In genomic region chr7:26143298-26144044, GRCh38 we compare ENCODE assay signal across 19 cellular contexts. TPM values are rescaled to one million over a fixed set of nuclear protein-coding genes. Genes with fewer than 3 reads are reported as not detected.
A peak's percentile ranks its signal among the peaks of the same experiment; 100 is the strongest.
DNase-seq lines count a peak whose midpoint lies in the region; ATAC-seq, FAIRE-seq and TF ChIP-seq lines count a peak whose summit lies in the region.
"Had no signal": no experiment of that assay in that cellular context is flagged by ENCODE, and none has a peak within 500 bp of the region (broad histone marks: within the 10 kb centered on the region; RNA-seq: fewer than 3 reads in every experiment).

No MANE protein-coding gene starts in this region.

- H3K9me3 ChIP-seq in K562 (replicated peaks; ENCODE audit: control insufficient read depth, insufficient read depth, low read depth, low read length): no peaks in the 10 kb centered on the region
- H3K9me3 ChIP-seq in hepatocyte (ENCODE audit: low read depth): no peaks in the 10 kb centered on the region
- no peaks in the 10 kb centered on the region for H3K9me3 ChIP-seq in transverse colon
- H3K9me3 ChIP-seq: lower lobe of right lung, SJSA1 had no signal

- H3K27me3 ChIP-seq in K562 (ENCODE audit: control insufficient read depth in 2 of 2, insufficient read depth in 2 of 2, low read length in 2 of 2) (peaks cover 0 to 6% of the 10 kb centered on the region in 2 experiments; a peak in 2 of 5 replicates), hepatocyte (no peaks in the 10 kb centered on the region), mesendoderm (ENCODE audit: insufficient read depth, low read length, poor library complexity) (no peaks in the 10 kb centered on the region), transverse colon (no peaks in the 10 kb centered on the region)
- H3K27me3 ChIP-seq: SJSA1 had no signal

- no peak overlapping the region for H2AFZ ChIP-seq in K562 (ENCODE audit: low read depth, low read length)
- H2AFZ ChIP-seq in hepatocyte: no peak overlapping the region

- H3K9me1 ChIP-seq in K562 (ENCODE audit: control insufficient read depth, insufficient read depth, low read length): no peaks in the 10 kb centered on the region

- peaks cover 15% of the 10 kb centered on the region for H3K27me3 Mint-ChIP-seq in activated naive CD4-positive, alpha-beta T cell treated with anti-CD3 and anti-CD28 coated beads, Interleukin-2, amount 10 ng/mL, durations not matched to agents 7 days and 5 days

- H3K9me2 ChIP-seq in hepatocyte (replicated peaks; ENCODE audit: insufficient read depth): no peaks in the 10 kb centered on the region

- H3K36me3 Mint-ChIP-seq in activated naive CD4-positive, alpha-beta T cell treated with anti-CD3 and anti-CD28 coated beads, Interleukin-2, amount 10 ng/mL, durations not matched to agents 7 days and 5 days: no peaks in the 10 kb centered on the region
- H3K36me3 Mint-ChIP-seq: CD4-positive, alpha-beta memory T cell; naive thymus-derived CD8-positive, alpha-beta T cell; type B pancreatic cell had no signal

- no peak for TF ChIP-seq RAD21 in K562 (CRISPR knock-in tag; conservative IDR thresholded peaks at IDR 0.05 in 1 of 2, IDR thresholded peaks at IDR 0.05 in 1 of 2)

- H3K36me3 ChIP-seq in K562 (ENCODE audit: control insufficient read depth, insufficient read depth, low read length) (no peaks in the 10 kb centered on the region), hepatocyte (replicated peaks; ENCODE audit: insufficient read depth, low read depth) (no peaks in the 10 kb centered on the region), mesendoderm (ENCODE audit: control insufficient read depth, insufficient read depth, low read length) (no peaks in the 10 kb centered on the region), transverse colon (no peaks in the 10 kb centered on the region)
- H3K36me3 ChIP-seq: lower lobe of right lung, SJSA1 had no signal

- no peak overlapping the region for H3K18ac ChIP-seq in mesendoderm (ENCODE audit: low read length)

- TF ChIP-seq CTCF in K562 (IDR thresholded peaks at IDR 0.05 in 2 of 3, conservative IDR thresholded peaks at IDR 0.05 in 1 of 3; ENCODE audit: insufficient read depth in 2 of 3, low read depth in 1 of 3, low read length in 3 of 3): no peak
- no peak for TF ChIP-seq CTCF in hepatocyte (IDR thresholded peaks at IDR 0.05; ENCODE audit: poor library complexity)
- no peak for TF ChIP-seq CTCF in transverse colon (IDR thresholded peaks at IDR 0.05)

- H3K56ac ChIP-seq in mesendoderm (ENCODE audit: low read length): no peak overlapping the region

- TF ChIP-seq EP300 in K562 (IDR thresholded peaks at IDR 0.05; ENCODE audit: low read length): no peak
- no peak for TF ChIP-seq EP300 in transverse colon (IDR thresholded peaks at IDR 0.05; ENCODE audit: low read depth)

- H3K27ac Mint-ChIP-seq in activated naive CD4-positive, alpha-beta T cell treated with anti-CD3 and anti-CD28 coated beads, Interleukin-2, amount 10 ng/mL, durations not matched to agents 7 days and 5 days: no peak overlapping the region
- H3K27ac Mint-ChIP-seq: activated T-helper 17 cell treated with anti-CD3 and anti-CD28 coated beads, Interleukin-2, amount 50 U/mL, for 72 hours; CD4-positive, alpha-beta memory T cell; naive thymus-derived CD8-positive, alpha-beta T cell; type B pancreatic cell had no signal

- 4% methylated on average over 5 of the region's 5 CpGs for WGBS in K562 (ENCODE audit: insufficient coverage, low coverage, missing lambda C conversion rate)
- WGBS in hepatocyte (ENCODE audit: low lambda C conversion rate, missing lambda C conversion rate): 40% methylated on average over 5 of the region's 5 CpGs
- no CpG with 5 or more reads among the region's 5 CpGs for whole genome bisulfite sequencing in mesendoderm (ENCODE audit: extremely low coverage, insufficient coverage, low lambda C conversion rate)
- WGBS in transverse colon (ENCODE audit: low coverage in 1 of 2), 2 donors: 64 to 89% methylated on average over 1 to 5 of the region's 5 CpGs

- no peak overlapping the region for H3K4me3 Mint-ChIP-seq in activated naive CD4-positive, alpha-beta T cell treated with anti-CD3 and anti-CD28 coated beads, Interleukin-2, amount 10 ng/mL, durations not matched to agents 7 days and 5 days
- H3K4me3 Mint-ChIP-seq: activated T-helper 17 cell treated with anti-CD3 and anti-CD28 coated beads, Interleukin-2, amount 50 U/mL, for 72 hours; CD4-positive, alpha-beta memory T cell; naive thymus-derived CD8-positive, alpha-beta T cell; type B pancreatic cell had no signal

- H3K79me1 ChIP-seq in mesendoderm (ENCODE audit: low read length): no peaks in the 10 kb centered on the region

- H3K4me1 ChIP-seq in K562 (replicated peaks in 1 of 2; ENCODE audit: control insufficient read depth in 2 of 2, insufficient read depth in 2 of 2, low read length in 2 of 2): peaks cover 0 to 3% of the 10 kb centered on the region in 2 experiments; a peak in 1 of 5 replicates
- H3K4me1 ChIP-seq in hepatocyte (ENCODE audit: insufficient read depth): no peaks in the 10 kb centered on the region
- no peaks in the 10 kb centered on the region for H3K4me1 ChIP-seq in mesendoderm (ENCODE audit: control insufficient read depth, low read depth, low read length)
- H3K4me1 ChIP-seq in transverse colon: no peaks in the 10 kb centered on the region

- no peaks in the 10 kb centered on the region for H3K4me1 Mint-ChIP-seq in activated naive CD4-positive, alpha-beta T cell treated with anti-CD3 and anti-CD28 coated beads, Interleukin-2, amount 10 ng/mL, durations not matched to agents 7 days and 5 days
- H3K4me1 Mint-ChIP-seq: activated T-helper 17 cell treated with anti-CD3 and anti-CD28 coated beads, Interleukin-2, amount 50 U/mL, for 72 hours; CD4-positive, alpha-beta memory T cell; naive thymus-derived CD8-positive, alpha-beta T cell had no signal

- DNase-seq in A172 (ENCODE audit: low spot score) (peak; percentile 53), H54 (ENCODE audit: insufficient read length, low spot score) (peak; percentile 38), K562 (ENCODE audit: extremely low read depth in 1 of 4, low spot score in 3 of 4) (no peak), hepatocyte (ENCODE audit: low spot score) (peak; percentile 28), mesendoderm (no peak), transverse colon (no peak), GF-D8 (lab: John Stamatoyannopoulos, UW) (no peak)
- no peak for DNase-seq in activated naive CD4-positive, alpha-beta T cell treated with anti-CD3 and anti-CD28 coated beads, Interleukin-2, amount 10 ng/mL, durations not matched to agents 7 days and 5 days
- DNase-seq: CD4-positive, alpha-beta memory T cell; lower lobe of right lung; naive thymus-derived CD8-positive, alpha-beta T cell; NCI-H1930; NCI-H446 treated with DMSO at 0.1 percent for 48 hours; stimulated activated naive CD8-positive, alpha-beta T cell treated with anti-CD3 and anti-CD28 coated beads, Interleukin-15, Interleukin-2, amounts not matched to agents 100 U/mL and 50 U/mL, for 24 hours; T-helper 9 cell had no signal

- no peak overlapping the region for H3K4ac ChIP-seq in mesendoderm (ENCODE audit: low read depth, low read length)

- H4K5ac ChIP-seq in mesendoderm (ENCODE audit: low read length): no peak overlapping the region

- no peak overlapping the region for H3K4me2 ChIP-seq in K562 (ENCODE audit: insufficient read depth, low read length)
- H3K4me2 ChIP-seq in hepatocyte: peak overlapping the region; percentile 22
- H3K4me2 ChIP-seq in mesendoderm (ENCODE audit: low read length): no peak overlapping the region

- TF ChIP-seq POLR2A in H54 (IDR thresholded peaks at IDR 0.05; ENCODE audit: low read depth, low read length) (no peak), K562 (conservative IDR thresholded peaks at IDR 0.05) (no peak), transverse colon (IDR thresholded peaks at IDR 0.05) (no peak)

- H3K79me2 ChIP-seq in K562 (ENCODE audit: control insufficient read depth, insufficient read depth, low read length): no peaks in the 10 kb centered on the region
- no peaks in the 10 kb centered on the region for H3K79me2 ChIP-seq in hepatocyte
- H3K79me2 ChIP-seq in mesendoderm (ENCODE audit: control insufficient read depth, insufficient read depth, low read length): no peaks in the 10 kb centered on the region

- in situ Hi-C loops in K562 (cut with MboI): no loop called here
- in situ Hi-C loops in transverse colon (cut with MboI; ENCODE audit: low pct_ligation_motif_present in 1 of 4, low pct_unique_long_range_greater_than_20kb in 1 of 4, low sequenced_read_pairs in 3 of 4): no loop called here

- no peak overlapping the region for H3K27ac ChIP-seq in K562 (ENCODE audit: extremely low read depth, low read depth, low read length)
- H3K27ac ChIP-seq in hepatocyte: no peak overlapping the region
- H3K27ac ChIP-seq in mesendoderm (ENCODE audit: low read depth, low read length): no peak overlapping the region
- H3K27ac ChIP-seq in transverse colon: no peak overlapping the region
- H3K27ac ChIP-seq: lower lobe of right lung, SJSA1 had no signal

- no peak overlapping the region for H2BK15ac ChIP-seq in mesendoderm (replicated peaks; ENCODE audit: low read depth)

- CTCF ChIA-PET in K562 (lab: Yijun Ruan, JAX; ENCODE audit: low intra/inter-chr PET ratio): no interaction called here
- CTCF ChIA-PET in activated naive CD4-positive, alpha-beta T cell treated with anti-CD3 and anti-CD28 coated beads, Interleukin-2, amount 10 ng/mL, durations not matched to agents 7 days and 5 days (lab: Charles Lee): no interaction called here

- no peak overlapping the region for H2AK5ac ChIP-seq in mesendoderm (ENCODE audit: low read length)

- no peak for ATAC-seq in K562
- ATAC-seq: activated CD4-positive, CD25-positive, alpha-beta regulatory T cell treated with anti-CD3 and anti-CD28 coated beads, Interleukin-2, amount 50 U/mL, for 24 hours; activated T-helper 17 cell treated with anti-CD3 and anti-CD28 coated beads, Interleukin-2, amount 50 U/mL, for 72 hours; naive thymus-derived CD8-positive, alpha-beta T cell; stimulated activated naive CD8-positive, alpha-beta T cell treated with anti-CD3 and anti-CD28 coated beads, Interleukin-15, Interleukin-2, amounts not matched to agents 100 U/mL and 50 U/mL, for 24 hours had no signal

- no peaks in the 10 kb centered on the region for H3K9me3 Mint-ChIP-seq in activated naive CD4-positive, alpha-beta T cell treated with anti-CD3 and anti-CD28 coated beads, Interleukin-2, amount 10 ng/mL, durations not matched to agents 7 days and 5 days
- H3K9me3 Mint-ChIP-seq: activated T-helper 17 cell treated with anti-CD3 and anti-CD28 coated beads, Interleukin-2, amount 50 U/mL, for 72 hours; CD4-positive, alpha-beta memory T cell; naive thymus-derived CD8-positive, alpha-beta T cell; type B pancreatic cell had no signal

- no peak overlapping the region for H3K23ac ChIP-seq in mesendoderm (ENCODE audit: low read length)

- no peak overlapping the region for H2BK5ac ChIP-seq in mesendoderm (ENCODE audit: low read length)

- no peak overlapping the region for H2BK120ac ChIP-seq in mesendoderm (ENCODE audit: low read depth, low read length)

- POLR2A ChIA-PET in K562 (lab: Yijun Ruan, JAX): interaction anchor here (1.0 to 1.3 kb wide), 3 partner anchors 8 to 45 kb away, joined by 3 to 4 read pairs (median 3); no protein-coding TSS in a partner anchor

- no peak overlapping the region for H3K4me3 ChIP-seq in K562
- H3K4me3 ChIP-seq in hepatocyte: no peak overlapping the region
- H3K4me3 ChIP-seq in mesendoderm (ENCODE audit: low read length): no peak overlapping the region
- no peak overlapping the region for H3K4me3 ChIP-seq in transverse colon
- H3K4me3 ChIP-seq: lower lobe of right lung, SJSA1 had no signal

- H3K9ac ChIP-seq in K562 (ENCODE audit: insufficient read depth in 1 of 2, low read depth in 2 of 2, low read length in 2 of 2) (no peak overlapping the region), mesendoderm (ENCODE audit: low read length) (no peak overlapping the region)

- FAIRE-seq in H54 (lab: Jason Lieb, UNC) (no peak), K562 (lab: Jason Lieb, UNC) (no peak)

- intact Hi-C loops in K562 (cut with micrococcal nuclease): no loop called here
- intact Hi-C loops in transverse colon (cut with DNase I; ENCODE audit: low total_unique reads): no loop called here

- no peak overlapping the region for H4K8ac ChIP-seq in mesendoderm (ENCODE audit: low read depth, low read length)

- no TSS peak for BruUV-seq in K562 (replicated peaks; lab: Mats Ljungman, UMichigan)

- H4K20me1 ChIP-seq in K562 (replicated peaks; ENCODE audit: control insufficient read depth, insufficient read depth, low read length): no peaks in the 10 kb centered on the region
- H4K20me1 ChIP-seq in hepatocyte (ENCODE audit: insufficient read depth, poor library complexity, severe bottlenecking): no peaks in the 10 kb centered on the region

RNA-seq across cellular contexts. Expression of gene NFE2L3, which starts 8.5 kb away (rescaled TPM):
- 104 and 110 TPM in 2 replicates for total RNA-seq in A172 (2014; rRNA removed; shearing (Covaris generic))
- 6.9 and 15.2 TPM in 2 replicates for total RNA-seq in K562 (2011; cell fraction: chromatin; rRNA removed; ENCODE audit: low replicate concordance)
- 7.7 and 8.9 TPM in 2 replicates for total RNA-seq in K562 (2011; cell fraction: nucleolus; rRNA removed)
- total RNA-seq in K562 (2011; cell fraction: nucleoplasm; rRNA removed): 12.5 and 15.0 TPM in 2 replicates
- total RNA-seq in K562 (2014; rRNA removed) (9.1 and 14.1 TPM in 2 replicates), K562 (2014; rRNA removed; fragmentation: Illumina TruSeq; extraction: Trizol) (16.2 and 17.0 TPM in 2 replicates), K562 (2015; rRNA removed; fragmentation: Illumina TruSeq; extraction: Trizol) (14.3 and 15.2 TPM in 2 replicates), K562 (2021) (11.8 and 12.2 TPM in 2 replicates), hepatocyte (10.0 and 10.8 TPM in 2 replicates), transverse colon (10 to 100 TPM in 1 of 4 donors, 1 to 10 TPM in 3; 1.4 to 11.4 (median 6.6) TPM)
- polyA plus RNA-seq in K562 (2011; rRNA removed) (12.4 and 13.7 TPM in 2 replicates), K562 (2014; fragmentation: Illumina TruSeq; extraction: Trizol) (14.4 and 16.9 TPM in 2 replicates), K562 (2014; fragmentation: Nextera tagmentation; extraction: Ambion mirVana) (1 to 10 TPM; 2.9 to 4.8 TPM), K562 (2014; rRNA removed) (9.5 and 10.7 TPM in 2 replicates), hepatocyte (4.7 and 6.5 TPM in 2 replicates)
- 4.6 and 7.2 TPM in 2 replicates for polyA plus RNA-seq in K562 (2011; cell fraction: cytosol; rRNA removed)
- 3.7 and 7.1 TPM in 2 replicates for polyA plus RNA-seq in K562 (2011; cell fraction: nucleus; rRNA removed)
- polyA plus RNA-seq in K562 (2012): 7.3 and 11.7 TPM in 2 replicates
- polyA minus RNA-seq in K562 (2011; rRNA and poly(A)+ RNA removed): 14.4 and 20.7 TPM in 2 replicates
- polyA minus RNA-seq in K562 (2011; cell fraction: cytosol; rRNA and poly(A)+ RNA removed): 3.3 and 5.5 TPM in 2 replicates
- polyA minus RNA-seq in K562 (2011; cell fraction: nucleus; rRNA and poly(A)+ RNA removed): 4.0 and 13.1 TPM in 2 replicates
- polyA plus RNA-seq in mesendoderm (2013, experiment 1 of 2): 34.7 TPM
- 36.5 TPM for polyA plus RNA-seq in mesendoderm (2013, experiment 2 of 2)

RNA-seq across cellular contexts. Expression of gene HNRNPA2B1, which starts 57.1 kb away (rescaled TPM):
- 257 and 324 TPM in 2 replicates for total RNA-seq in A172 (2014; rRNA removed; shearing (Covaris generic))
- total RNA-seq in K562 (2011; cell fraction: chromatin; rRNA removed; ENCODE audit: low replicate concordance): 193 and 905 TPM in 2 replicates
- total RNA-seq in K562 (2011; cell fraction: nucleolus; rRNA removed): 107 and 139 TPM in 2 replicates
- total RNA-seq in K562 (2011; cell fraction: nucleoplasm; rRNA removed): 296 and 406 TPM in 2 replicates
- total RNA-seq in K562 (2014; rRNA removed) (604 and 630 TPM in 2 replicates), K562 (2014; rRNA removed; fragmentation: Illumina TruSeq; extraction: Trizol) (728 and 855 TPM in 2 replicates), K562 (2015; rRNA removed; fragmentation: Illumina TruSeq; extraction: Trizol) (730 and 803 TPM in 2 replicates), K562 (2021) (707 and 876 TPM in 2 replicates), hepatocyte (193 and 215 TPM in 2 replicates), transverse colon (100 to 1,000 TPM; 123 to 362 (median 208) TPM)
- polyA plus RNA-seq in K562 (2011; rRNA removed) (466 and 782 TPM in 2 replicates), K562 (2014; fragmentation: Illumina TruSeq; extraction: Trizol) (1,478 and 1,489 TPM in 2 replicates), K562 (2014; fragmentation: Nextera tagmentation; extraction: Ambion mirVana) (1,000 to 10,000 TPM in 1 of 2 experiments, 100 to 1,000 TPM in 1; 865 to 1,390 TPM), K562 (2014; rRNA removed) (1,850 and 1,989 TPM in 2 replicates), hepatocyte (553 and 625 TPM in 2 replicates)
- polyA plus RNA-seq in K562 (2011; cell fraction: cytosol; rRNA removed): 112 and 259 TPM in 2 replicates
- 299 and 394 TPM in 2 replicates for polyA plus RNA-seq in K562 (2011; cell fraction: nucleus; rRNA removed)
- polyA plus RNA-seq in K562 (2012): 752 and 1,692 TPM in 2 replicates
- 654 and 757 TPM in 2 replicates for polyA minus RNA-seq in K562 (2011; rRNA and poly(A)+ RNA removed)
- polyA minus RNA-seq in K562 (2011; cell fraction: cytosol; rRNA and poly(A)+ RNA removed): 230 and 283 TPM in 2 replicates
- 153 and 242 TPM in 2 replicates for polyA minus RNA-seq in K562 (2011; cell fraction: nucleus; rRNA and poly(A)+ RNA removed)
- polyA plus RNA-seq in mesendoderm (2013, experiment 1 of 2): 937 TPM
- polyA plus RNA-seq in mesendoderm (2013, experiment 2 of 2): 922 TPM

RNA-seq across cellular contexts. Expression of gene CBX3, which starts 58.1 kb away (rescaled TPM):
- 529 and 544 TPM in 2 replicates for total RNA-seq in A172 (2014; rRNA removed; shearing (Covaris generic))
- total RNA-seq in K562 (2011; cell fraction: chromatin; rRNA removed; ENCODE audit: low replicate concordance): 99.0 and 229 TPM in 2 replicates
- total RNA-seq in K562 (2011; cell fraction: nucleolus; rRNA removed): 91.9 and 108 TPM in 2 replicates
- 152 and 198 TPM in 2 replicates for total RNA-seq in K562 (2011; cell fraction: nucleoplasm; rRNA removed)
- total RNA-seq in K562 (2014; rRNA removed) (210 and 244 TPM in 2 replicates), K562 (2014; rRNA removed; fragmentation: Illumina TruSeq; extraction: Trizol) (413 and 480 TPM in 2 replicates), K562 (2015; rRNA removed; fragmentation: Illumina TruSeq; extraction: Trizol) (337 and 363 TPM in 2 replicates), K562 (2021) (253 and 256 TPM in 2 replicates), hepatocyte (154 and 165 TPM in 2 replicates), transverse colon (100 to 1,000 TPM in 1 of 4 donors, 10 to 100 TPM in 3; 48.2 to 107 (median 60.3) TPM)
- polyA plus RNA-seq in K562 (2011; rRNA removed) (293 and 364 TPM in 2 replicates), K562 (2014; fragmentation: Illumina TruSeq; extraction: Trizol) (310 and 328 TPM in 2 replicates), K562 (2014; fragmentation: Nextera tagmentation; extraction: Ambion mirVana) (100 to 1,000 TPM; 198 to 245 TPM), K562 (2014; rRNA removed) (389 and 408 TPM in 2 replicates), hepatocyte (120 and 129 TPM in 2 replicates)
- polyA plus RNA-seq in K562 (2011; cell fraction: cytosol; rRNA removed): 75.2 and 113 TPM in 2 replicates
- polyA plus RNA-seq in K562 (2011; cell fraction: nucleus; rRNA removed): 155 and 212 TPM in 2 replicates
- polyA plus RNA-seq in K562 (2012): 208 and 278 TPM in 2 replicates
- 124 and 155 TPM in 2 replicates for polyA minus RNA-seq in K562 (2011; rRNA and poly(A)+ RNA removed)
- 51.7 and 53.1 TPM in 2 replicates for polyA minus RNA-seq in K562 (2011; cell fraction: cytosol; rRNA and poly(A)+ RNA removed)
- 135 and 212 TPM in 2 replicates for polyA minus RNA-seq in K562 (2011; cell fraction: nucleus; rRNA and poly(A)+ RNA removed)
- polyA plus RNA-seq in mesendoderm (2013, experiment 1 of 2): 207 TPM
- 206 TPM for polyA plus RNA-seq in mesendoderm (2013, experiment 2 of 2)

Comparison
In these comparisons a context has a peak if more than half of its experiments do, and no peak if none do; other contexts are left out.
1. DNase-seq: peak in A172 (single experiment), H54 (single experiment) and hepatocyte (single experiment); none in K562 (0 of 4), mesendoderm (single experiment), activated naive CD4-positive, alpha-beta T cell treated with anti-CD3 and anti-CD28 coated beads, Interleukin-2, amount 10 ng/mL, durations not matched to agents 7 days and 5 days (single experiment), transverse colon (single experiment) and GF-D8 (single experiment).